8 cellular contexts compared by ENCODE assay signal in the genomic region with DNA sequence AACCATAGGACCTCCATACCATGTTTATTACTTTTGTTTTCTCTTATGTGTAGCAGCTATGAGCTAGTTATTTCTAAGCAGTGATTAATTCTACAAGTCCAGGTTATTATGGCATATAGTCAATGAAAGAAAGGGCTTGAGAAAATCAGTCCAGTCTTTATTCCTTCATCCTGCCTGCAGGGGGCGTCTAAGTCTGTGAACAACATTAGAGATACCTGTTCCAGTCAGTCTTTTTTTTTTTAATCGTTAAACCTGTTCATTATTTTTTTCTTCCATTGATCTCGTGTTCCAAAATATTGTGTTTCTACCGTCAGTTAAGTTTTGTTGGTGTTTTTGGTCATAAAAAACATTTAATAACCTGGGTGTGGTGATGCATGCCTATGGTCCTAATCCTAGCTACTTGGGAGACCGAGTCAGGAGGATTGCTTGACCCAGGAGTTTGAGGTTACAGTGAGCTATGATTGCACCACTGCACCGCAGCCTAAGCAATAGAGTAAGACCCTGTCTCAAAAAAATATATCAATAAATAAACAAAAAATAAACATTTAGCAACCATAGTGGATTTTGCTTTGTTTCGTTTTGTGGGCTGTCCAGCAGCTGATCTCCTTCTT.
DNase-seq lines count a peak whose midpoint lies in the region; ATAC-seq and TF ChIP-seq lines count a peak whose summit lies in the region.

No MANE protein-coding gene starts in this region.

- no peak for DNase-seq in GM06990 (ENCODE audit: extremely low read depth, insufficient read length)
- peak; percentile 69 for DNase-seq in NCI-H1092 treated with DMSO at 0.1 percent for 48 hours (lab: John Stamatoyannopoulos, UW)
- peak; percentile 67 for DNase-seq in T follicular helper cell (ENCODE audit: low read depth)
- peak; percentile 70 for DNase-seq in activated naive CD8-positive, alpha-beta T cell treated with anti-CD3 and anti-CD28 coated beads, Interleukin-2, amount 50 U/mL, for 16 hours (ENCODE audit: low read depth, low spot score)
- peak; percentile 29 for DNase-seq in iPS DF 6.9 (ENCODE audit: low read depth, low spot score)
- DNase-seq in stimulated activated CD4-positive, alpha-beta T cell treated with anti-CD3 and anti-CD28 coated beads, Interleukin-1b, Interleukin-23, amount 100 ng/mL, for 1 hour (ENCODE audit: low read depth in 2 of 2), result peak; percentile 63 to 66

- ATAC-seq in HG02759 (IDR thresholded peaks at IDR 0.05; ENCODE audit: unreplicated experiment) (no peak), GM21447 (IDR thresholded peaks at IDR 0.05; ENCODE audit: unreplicated experiment) (no peak)

- H3K27me3 ChIP-seq in GM06990 (replicated peaks; ENCODE audit: control insufficient read depth, insufficient read depth, low read length), result no peaks in the 10 kb centered on the region
- no peaks in the 10 kb centered on the region for H3K27me3 ChIP-seq in iPS DF 6.9 (ENCODE audit: control insufficient read depth, insufficient read depth, low read length)

- no peaks in the 10 kb centered on the region for H3K4me1 ChIP-seq in iPS DF 6.9 (ENCODE audit: control insufficient read depth, insufficient read depth, low read length)

- H3K9me3 ChIP-seq in iPS DF 6.9 (ENCODE audit: control insufficient read depth, insufficient read depth, low read length), result no peaks in the 10 kb centered on the region

- H3K4me3 ChIP-seq in GM06990 (replicated peaks; ENCODE audit: low read depth, low read length) (no peak overlapping the region), iPS DF 6.9 (ENCODE audit: low read length) (no peak overlapping the region)

- peak; percentile 78 for TF ChIP-seq CTCF in GM06990 (IDR thresholded peaks at IDR 0.05; ENCODE audit: insufficient read depth, low read length, poor library complexity, severe bottlenecking)

- H3K36me3 ChIP-seq in GM06990 (ENCODE audit: control insufficient read depth, insufficient read depth, low read length), result no peaks in the 10 kb centered on the region
- H3K36me3 ChIP-seq in iPS DF 6.9 (ENCODE audit: control insufficient read depth, insufficient read depth, low read length), result no peaks in the 10 kb centered on the region

- no peak overlapping the region for H3K27ac ChIP-seq in iPS DF 6.9 (ENCODE audit: low read length)

- WGBS in iPS DF 6.9 (ENCODE audit: insufficient coverage, insufficient read length), result no CpG with 5 or more reads among the region's 7 CpGs
